ENCODE assay signal across 8 cellular contexts in genomic region chr19:18097993-18098890, GRCh38. TPM values are rescaled to one million over a fixed set of nuclear protein-coding genes. Genes with fewer than 3 reads are reported as not detected.
A peak's percentile ranks its signal among the peaks of the same experiment; 100 is the strongest.
DNase-seq lines count a peak whose midpoint lies in the region; ATAC-seq and TF ChIP-seq lines count a peak whose summit lies in the region.

No MANE protein-coding gene starts in this region.

- H3K23ac ChIP-seq in trophoblast cell (ENCODE audit: low read length) = no peak overlapping the region

- H2BK12ac ChIP-seq in trophoblast cell (ENCODE audit: low read length) = no peak overlapping the region

- H2AFZ ChIP-seq in trophoblast cell (ENCODE audit: insufficient read depth, low read length, poor library complexity) = peak overlapping the region; percentile 31

- H2AK5ac ChIP-seq in trophoblast cell (ENCODE audit: low read length) = no peak overlapping the region

- H3K79me2 ChIP-seq in trophoblast cell (ENCODE audit: control insufficient read depth, insufficient read depth, low read length, poor library complexity) = no peaks in the 10 kb centered on the region

- H2BK120ac ChIP-seq in trophoblast cell (ENCODE audit: insufficient read depth, low read length, poor library complexity) = no peak overlapping the region

- H3K18ac ChIP-seq in trophoblast cell (ENCODE audit: low read length) = no peak overlapping the region

- peak overlapping the region; percentile 52 for H3K4me2 ChIP-seq in trophoblast cell (ENCODE audit: low read length)

- no peak overlapping the region for H2BK5ac ChIP-seq in trophoblast cell (ENCODE audit: low read depth, low read length, poor library complexity)

- H3K4me1 ChIP-seq in ectodermal cell (ENCODE audit: control insufficient read depth, insufficient read depth, low read length) (peaks cover 7% of the 10 kb centered on the region), trophoblast cell (ENCODE audit: control insufficient read depth in 1 of 2, insufficient read depth in 2 of 2, low read length in 2 of 2) (peaks cover 5 to 8% of the 10 kb centered on the region in 2 experiments)

- H3K79me1 ChIP-seq in trophoblast cell (ENCODE audit: low read length) = no peaks in the 10 kb centered on the region

- H3K27me3 ChIP-seq in ectodermal cell (ENCODE audit: control insufficient read depth, insufficient read depth, low read length, poor library complexity, severe bottlenecking) = peaks cover 24% of the 10 kb centered on the region
- H3K27me3 ChIP-seq in trophoblast cell (ENCODE audit: insufficient read depth, low read length) = peaks cover 5% of the 10 kb centered on the region

- DNase-seq in NCI-H1694 (lab: John Stamatoyannopoulos, UW) (peak; percentile 69), trophoblast cell (no peak), inferior parietal cortex (ENCODE audit: extremely low spot score) (no peak), NCI-H1417 treated with DMSO at 0.1 percent for 48 hours (lab: John Stamatoyannopoulos, UW) (no peak), NCI-H1048 (lab: John Stamatoyannopoulos, UW) (no peak)

- H3K9me3 ChIP-seq in ectodermal cell (ENCODE audit: control insufficient read depth, low read length) = no peaks in the 10 kb centered on the region
- H3K9me3 ChIP-seq in trophoblast cell (ENCODE audit: insufficient read depth, low read depth, low read length) = peaks cover 2% of the 10 kb centered on the region

- no peak overlapping the region for H4K12ac ChIP-seq in trophoblast cell (ENCODE audit: low read depth, low read length)

- no peaks in the 10 kb centered on the region for H3K36me3 ChIP-seq in ectodermal cell (ENCODE audit: control insufficient read depth, insufficient read depth, low read length)
- no peaks in the 10 kb centered on the region for H3K36me3 ChIP-seq in trophoblast cell (ENCODE audit: control insufficient read depth in 1 of 2, insufficient read depth in 2 of 2, low read length in 2 of 2)

- H3K4me3 ChIP-seq in ectodermal cell (ENCODE audit: insufficient read depth, low read depth, low read length) (peak overlapping the region; percentile 25), trophoblast cell (ENCODE audit: low read depth, low read length) (no peak overlapping the region)

- H3K9ac ChIP-seq in trophoblast cell (ENCODE audit: low read length) = no peak overlapping the region

- H3K4ac ChIP-seq in trophoblast cell (ENCODE audit: low read depth, low read length) = no peak overlapping the region

- ATAC-seq in GM18505 (IDR thresholded peaks at IDR 0.05; ENCODE audit: unreplicated experiment) = no peak
- no peak for ATAC-seq in HG03095 (IDR thresholded peaks at IDR 0.05; ENCODE audit: unreplicated experiment)

- peak overlapping the region; percentile 58 for H4K8ac ChIP-seq in trophoblast cell (ENCODE audit: low read depth, low read length)

- TF ChIP-seq POLR2A in GM18505 (IDR thresholded peaks at IDR 0.05; ENCODE audit: borderline replicate concordance, extremely low read depth, insufficient read depth, insufficient read length) = peak; percentile 87

- WGBS in ectodermal cell, 2 experiments = 51 to 53% methylated on average over 22 of the region's 22 CpGs
- WGBS in trophoblast cell (ENCODE audit: extremely low coverage, insufficient coverage, insufficient read length) = no CpG with 5 or more reads among the region's 22 CpGs

- no peak overlapping the region for H3K14ac ChIP-seq in trophoblast cell (ENCODE audit: low read length)

- H4K91ac ChIP-seq in trophoblast cell (ENCODE audit: low read depth, low read length) = no peak overlapping the region

- no peak overlapping the region for H3K27ac ChIP-seq in ectodermal cell (ENCODE audit: insufficient read depth, low read depth, low read length, poor library complexity, severe bottlenecking)
- no peak overlapping the region for H3K27ac ChIP-seq in trophoblast cell (ENCODE audit: low read depth, low read length)

RNA-seq across cellular contexts. Expression of gene MAST3, which starts 0.7 kb away (rescaled TPM):
- polyA plus RNA-seq in ectodermal cell (2013, experiment 1 of 4) = 9.7 TPM
- 8.0 TPM for polyA plus RNA-seq in ectodermal cell (2013, experiment 2 of 4)
- 6.9 TPM for polyA plus RNA-seq in ectodermal cell (2013, experiment 3 of 4)
- 7.7 TPM for polyA plus RNA-seq in ectodermal cell (2013, experiment 4 of 4)
- 2.3 TPM in 2 replicates for polyA plus RNA-seq in trophoblast cell (2013)

RNA-seq across cellular contexts. Expression of gene IL12RB1, which starts 11.5 kb away (rescaled TPM):
- not detected for polyA plus RNA-seq in ectodermal cell (2013, experiment 1 of 4)
- polyA plus RNA-seq in ectodermal cell (2013, experiment 2 of 4) = not detected
- polyA plus RNA-seq in ectodermal cell (2013, experiment 3 of 4) = not detected
- not detected for polyA plus RNA-seq in ectodermal cell (2013, experiment 4 of 4)
- not detected in 2 replicates for polyA plus RNA-seq in trophoblast cell (2013)

RNA-seq across cellular contexts. Expression of gene PIK3R2, which starts 54.7 kb away (rescaled TPM):
- 73.4 TPM for polyA plus RNA-seq in ectodermal cell (2013, experiment 1 of 4)
- polyA plus RNA-seq in ectodermal cell (2013, experiment 2 of 4) = 77.9 TPM
- 59.4 TPM for polyA plus RNA-seq in ectodermal cell (2013, experiment 3 of 4)
- 63.4 TPM for polyA plus RNA-seq in ectodermal cell (2013, experiment 4 of 4)
- polyA plus RNA-seq in trophoblast cell (2013) = 56.7 and 57.2 TPM in 2 replicates
